Comparison of ENCODE assay signal across 8 cellular contexts in genomic region chr6:158232445-158233213, GRCh38.
DNase-seq lines count a peak whose midpoint lies in the region; ATAC-seq, FAIRE-seq and TF ChIP-seq lines count a peak whose summit lies in the region.

No MANE protein-coding gene starts in this region.

- H3K27me3 ChIP-seq in WERI-Rb-1 (ENCODE audit: insufficient read depth, low read depth, severe bottlenecking) (no peaks in the 10 kb centered on the region), small intestine (ENCODE audit: control insufficient read depth in 2 of 2, insufficient read depth in 2 of 2, low read length in 2 of 2) (no peaks in the 10 kb centered on the region)

- DNase-seq in GM12864 (ENCODE audit: low read depth) (no peak), NCI-H2029 treated with DMSO at 0.1 percent for 48 hours (lab: John Stamatoyannopoulos, UW) (peak; percentile 60), WERI-Rb-1 (peak; percentile 65), caudate nucleus (lab: John Stamatoyannopoulos, UW) (peak in 53 of 61 donors; percentile 7 to 81 (median 58)), iris pigment epithelial cell (ENCODE audit: low read depth) (peak; percentile 62), small intestine (peak; percentile 82)

- peaks cover 0 to 3% of the 10 kb centered on the region in 2 donors for H3K4me1 ChIP-seq in small intestine (ENCODE audit: control insufficient read depth in 2 of 2, insufficient read depth in 1 of 2, low read depth in 1 of 2, low read length in 1 of 2)

- peak overlapping the region; percentile 95 for H3K27ac ChIP-seq in WERI-Rb-1
- peak overlapping the region; percentile 76 for H3K27ac ChIP-seq in caudate nucleus (ENCODE audit: low read depth, low read length)
- peak overlapping the region; percentile 61 to 79 for H3K27ac ChIP-seq in small intestine (ENCODE audit: low read depth in 1 of 2, low read length in 1 of 2)

- H3K4me3 ChIP-seq in GM12864 (ENCODE audit: low read depth, low read length): peak overlapping the region; percentile 80
- peak overlapping the region; percentile 57 for H3K4me3 ChIP-seq in WERI-Rb-1 (ENCODE audit: low read depth, low read length)
- peak overlapping the region; percentile 91 to 99 for H3K4me3 ChIP-seq in small intestine (ENCODE audit: low read depth in 1 of 2, low read length in 2 of 2)

- H3K36me3 ChIP-seq in WERI-Rb-1: peaks cover 22% of the 10 kb centered on the region
- no peaks in the 10 kb centered on the region for H3K36me3 ChIP-seq in small intestine (ENCODE audit: control insufficient read depth in 2 of 2, insufficient read depth in 2 of 2, low read length in 2 of 2)

- H3K9me3 ChIP-seq in WERI-Rb-1 (ENCODE audit: severe bottlenecking) (no peaks in the 10 kb centered on the region), small intestine (ENCODE audit: control insufficient read depth, low read depth) (no peaks in the 10 kb centered on the region)

- TF ChIP-seq CTCF in GM12864 (IDR thresholded peaks at IDR 0.05; ENCODE audit: low read depth, low read length, missing control alignments) (no peak), WERI-Rb-1 (IDR thresholded peaks at IDR 0.05; ENCODE audit: low read depth, low read length) (no peak)

- ATAC-seq in HG02798 (IDR thresholded peaks at IDR 0.05; ENCODE audit: poor library complexity, unreplicated experiment) (peak; percentile 38), GM18519 (IDR thresholded peaks at IDR 0.05; ENCODE audit: low FRiP score, unreplicated experiment) (no peak)

- WGBS in small intestine, 3 donors: 0 to 1% (median 0%) methylated on average over 45 to 59 of the region's 59 CpGs

- no peak for FAIRE-seq in small intestine (lab: Jason Lieb, UNC)
